Comparison of ENCODE assay signal across 1 cellular context in the genomic region with DNA sequence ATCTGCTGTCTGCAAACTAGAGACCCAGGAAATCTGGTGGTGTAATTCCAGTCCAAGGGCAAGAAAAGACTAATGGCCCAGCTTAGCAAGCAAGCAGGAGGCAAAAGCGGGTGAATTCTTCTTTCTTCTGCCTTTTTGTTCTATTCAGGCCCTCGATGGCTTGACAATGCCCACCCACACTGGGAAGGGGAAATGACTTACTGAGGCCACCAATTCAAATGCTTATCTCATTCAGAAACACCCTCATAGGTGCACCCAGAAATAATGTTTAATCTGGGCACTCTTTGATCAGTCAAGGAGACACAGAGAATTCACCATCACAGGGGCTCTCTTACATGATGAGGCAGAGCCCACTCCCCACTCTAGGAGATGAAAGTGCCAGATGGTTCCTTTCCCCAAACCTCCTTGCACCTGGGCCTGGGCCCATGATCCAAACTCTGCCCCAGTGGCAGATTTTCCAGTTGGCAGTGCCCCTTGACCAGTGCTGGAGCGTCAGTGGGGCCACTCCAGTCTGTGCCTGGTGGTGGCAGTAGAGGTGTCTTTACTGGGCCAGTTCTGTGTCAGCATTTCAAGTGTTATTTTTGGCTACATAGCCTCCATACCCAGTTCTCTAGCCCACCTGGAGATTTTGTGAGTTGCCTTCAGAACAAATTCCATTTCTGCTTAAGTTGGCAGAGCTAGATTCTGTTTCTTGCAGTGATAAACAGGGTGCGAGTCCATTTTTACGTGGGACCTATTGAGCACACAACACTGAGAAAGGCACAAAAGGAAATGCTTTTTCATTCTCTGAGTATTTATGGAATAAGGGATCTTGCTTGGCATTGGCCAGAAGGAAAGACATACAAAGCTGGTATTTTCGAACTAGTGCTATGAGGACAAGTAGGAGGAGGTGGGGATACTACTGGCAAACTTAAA.
TF ChIP-seq lines count a peak whose summit lies in the region.

No MANE protein-coding gene starts in this region.

TF ChIP-seq in H1, 55 proteins besides CTCF, POLR2A, EP300 and RAD21 (continued from another document):
- TF ChIP-seq CTBP2 (IDR thresholded peaks at IDR 0.05; ENCODE audit: borderline replicate concordance, insufficient read depth, insufficient read length, low read length), result no peak
- TF ChIP-seq CHD2 (IDR thresholded peaks at IDR 0.05; ENCODE audit: low read length), result no peak
- TF ChIP-seq YY1 (IDR thresholded peaks at IDR 0.05; ENCODE audit: low read depth, low read length), result peak; percentile 75; the same call in 1 of the 2 replicates
- no peak for TF ChIP-seq CBX5 (IDR thresholded peaks at IDR 0.05; ENCODE audit: low read depth, low read length)
- no peak for TF ChIP-seq RXRA (IDR thresholded peaks at IDR 0.05; ENCODE audit: insufficient read depth, low read depth, low read length)
